1 cellular context compared by ENCODE assay signal in genomic region chr19:50724522-50725217, GRCh38.
TF ChIP-seq lines count a peak whose summit lies in the region.

No MANE protein-coding gene starts in this region.

TF ChIP-seq in WTC11, 78 proteins besides CTCF, POLR2A, EP300 and RAD21 (continued from another document):
- TF ChIP-seq ZNF512 (CRISPR knock-in tag; IDR thresholded peaks at IDR 0.05; ENCODE audit: borderline replicate concordance) (no peak), E2F5 (CRISPR knock-in tag; IDR thresholded peaks at IDR 0.05) (peak; percentile 63), ETV6 (CRISPR knock-in tag; IDR thresholded peaks at IDR 0.05) (0 out of 2 replicates have a peak, but pooled peaks have one; percentile 93), ZNF416 (CRISPR knock-in tag; IDR thresholded peaks at IDR 0.05) (0 out of 2 replicates have a peak, but pooled peaks have one; percentile 35), NFYB (CRISPR knock-in tag; conservative IDR thresholded peaks at IDR 0.05; ENCODE audit: low read depth) (no peak), PRRX2 (CRISPR knock-in tag; IDR thresholded peaks at IDR 0.05) (no peak), TP53 (CRISPR knock-in tag; IDR thresholded peaks at IDR 0.05) (0 out of 2 replicates have a peak, but pooled peaks have one; percentile 80), E2F1 (CRISPR knock-in tag; IDR thresholded peaks at IDR 0.05) (no peak)
- TF ChIP-seq, protein P1, sequence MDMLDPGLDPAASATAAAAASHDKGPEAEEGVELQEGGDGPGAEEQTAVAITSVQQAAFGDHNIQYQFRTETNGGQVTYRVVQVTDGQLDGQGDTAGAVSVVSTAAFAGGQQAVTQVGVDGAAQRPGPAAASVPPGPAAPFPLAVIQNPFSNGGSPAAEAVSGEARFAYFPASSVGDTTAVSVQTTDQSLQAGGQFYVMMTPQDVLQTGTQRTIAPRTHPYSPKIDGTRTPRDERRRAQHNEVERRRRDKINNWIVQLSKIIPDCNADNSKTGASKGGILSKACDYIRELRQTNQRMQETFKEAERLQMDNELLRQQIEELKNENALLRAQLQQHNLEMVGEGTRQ (CRISPR knock-in tag; IDR thresholded peaks at IDR 0.05) = 0 out of 2 replicates have a peak, but pooled peaks have one; percentile 19
